16 cellular contexts compared by ENCODE assay signal in genomic region chr5:154461531-154461930, GRCh38. TPM values are rescaled to one million over a fixed set of nuclear protein-coding genes. Genes with fewer than 3 reads are reported as not detected.
DNase-seq lines count a peak whose midpoint lies in the region; ATAC-seq and TF ChIP-seq lines count a peak whose summit lies in the region.
"Had no signal": no experiment of that assay in that cellular context is flagged by ENCODE, and none has a peak within 500 bp of the region (broad histone marks: within the 10 kb centered on the region; RNA-seq: fewer than 3 reads in every experiment).

No MANE protein-coding gene starts in this region.

- in situ Hi-C loops in IMR-90 (cut with MboI; ENCODE audit: low sequenced_read_pairs) = loop anchor here (25.0 kb wide), 1 partner anchor 351 kb away; no protein-coding TSS in a partner anchor

- intact Hi-C loops in IMR-90 (cut with micrococcal nuclease) = loop anchor here (5.0 kb wide), 1 partner anchor 489 kb away; no protein-coding TSS in a partner anchor

- H2BK15ac ChIP-seq in IMR-90 (ENCODE audit: low read depth, low read length) = no peak overlapping the region

- no peak overlapping the region for H4K91ac ChIP-seq in IMR-90 (ENCODE audit: insufficient read depth, low read depth, low read length)

- peak; percentile 7 for TF ChIP-seq CTCF in AG09319 (IDR thresholded peaks at IDR 0.05; ENCODE audit: low read depth, low read length)
- TF ChIP-seq CTCF in IMR-90 (conservative IDR thresholded peaks at IDR 0.05; ENCODE audit: low read depth, low read length) = peak; percentile 35
- TF ChIP-seq CTCF in WTC11 (IDR thresholded peaks at IDR 0.05) = no peak

- H4K8ac ChIP-seq in IMR-90 (ENCODE audit: low read depth in 2 of 2, low read length in 2 of 2) = no peak overlapping the region

- peaks cover 7% of the 10 kb centered on the region for H3K4me1 Mint-ChIP-seq in WTC11
- no peaks in the 10 kb centered on the region for H3K4me1 Mint-ChIP-seq in activated CD4-positive, alpha-beta memory T cell treated with anti-CD3 and anti-CD28 coated beads, Interleukin-2, amount 10 ng/mL, durations not matched to agents 7 days and 5 days

- BruUV-seq in IMR-90 (replicated peaks; lab: Mats Ljungman, UMichigan) = no TSS peak

- no peak overlapping the region for H3K56ac ChIP-seq in IMR-90 (ENCODE audit: extremely low read depth, insufficient read depth, low read length)

- ATAC-seq in IMR-90 (ENCODE audit: low read depth) = peak; percentile 62
- ATAC-seq in WTC11 = peak; percentile 93
- ATAC-seq in GM21619 (IDR thresholded peaks at IDR 0.05; ENCODE audit: unreplicated experiment) = no peak
- no peak for ATAC-seq in GM18511 (IDR thresholded peaks at IDR 0.05; ENCODE audit: unreplicated experiment)
- ATAC-seq: right cardiac atrium had no signal

- no peaks in the 10 kb centered on the region for H3K27me3 ChIP-seq in IMR-90 (ENCODE audit: control insufficient read depth, insufficient read depth, low read length)

- H3K36me3 Mint-ChIP-seq in WTC11 = peaks cover 6% of the 10 kb centered on the region; the same call in 1 of the 2 replicates
- H3K36me3 Mint-ChIP-seq in activated CD4-positive, alpha-beta memory T cell treated with anti-CD3 and anti-CD28 coated beads, Interleukin-2, amount 10 ng/mL, durations not matched to agents 7 days and 5 days (ENCODE audit: low read depth) = peaks cover 27% of the 10 kb centered on the region

- no peak overlapping the region for H3K9ac ChIP-seq in IMR-90 (ENCODE audit: low read depth, low read length)

- no peak overlapping the region for H3K4ac ChIP-seq in IMR-90 (ENCODE audit: low read depth, low read length)

- no peak overlapping the region for H3K4me3 ChIP-seq in IMR-90 (ENCODE audit: insufficient read depth, low read depth, low read length)
- H3K4me3 ChIP-seq: thoracic aorta had no signal

- H3K18ac ChIP-seq in IMR-90 (ENCODE audit: low read depth, low read length) = no peak overlapping the region

- no peak overlapping the region for H3K4me2 ChIP-seq in IMR-90 (ENCODE audit: low read depth, low read length)

- peaks cover 7% of the 10 kb centered on the region for H3K27me3 Mint-ChIP-seq in WTC11 (ENCODE audit: low read depth)
- H3K27me3 Mint-ChIP-seq in activated CD4-positive, alpha-beta memory T cell treated with anti-CD3 and anti-CD28 coated beads, Interleukin-2, amount 10 ng/mL, durations not matched to agents 7 days and 5 days = no peaks in the 10 kb centered on the region

- no peak overlapping the region for H3K4me3 Mint-ChIP-seq in WTC11
- no peak overlapping the region for H3K4me3 Mint-ChIP-seq in activated CD4-positive, alpha-beta memory T cell treated with anti-CD3 and anti-CD28 coated beads, Interleukin-2, amount 10 ng/mL, durations not matched to agents 7 days and 5 days

- H2AK5ac ChIP-seq in IMR-90 (ENCODE audit: low read depth, low read length) = no peak overlapping the region

- H2BK20ac ChIP-seq in IMR-90 (ENCODE audit: low read depth, low read length) = no peak overlapping the region

- CTCF ChIA-PET in IMR-90 (lab: Yijun Ruan, JAX) (interaction anchor here (0.5 to 1.3 kb wide), 3 partner anchors 9 to 170 kb away, joined by 4 to 5 read pairs (median 4); no protein-coding TSS in a partner anchor), WTC11 (lab: Charles Lee) (interaction anchor here (0.6 to 4.3 kb wide), 17 partner anchors 9 to 486 kb away, joined by 3 to 41 read pairs (median 5); partner anchors contain the start of gene SAP30L)
- CTCF ChIA-PET in activated CD4-positive, alpha-beta memory T cell treated with anti-CD3 and anti-CD28 coated beads, Interleukin-2, amount 10 ng/mL, durations not matched to agents 7 days and 5 days (lab: Charles Lee) = interaction anchor here (0.7 to 2.4 kb wide), 5 partner anchors 9 to 486 kb away, joined by 3 to 6 read pairs (median 3); no protein-coding TSS in a partner anchor

- 0 out of 2 replicates have a peak overlapping the region, but pooled peaks have one; percentile 41 for H3K27ac Mint-ChIP-seq in WTC11
- H3K27ac Mint-ChIP-seq in activated CD4-positive, alpha-beta memory T cell treated with anti-CD3 and anti-CD28 coated beads, Interleukin-2, amount 10 ng/mL, durations not matched to agents 7 days and 5 days = no peak overlapping the region

- TF ChIP-seq RAD21 in IMR-90 (IDR thresholded peaks at IDR 0.05; ENCODE audit: low read length) = no peak; the same call in 1 of the 2 replicates

- no peak overlapping the region for H3K23ac ChIP-seq in IMR-90 (ENCODE audit: low read depth, low read length)

- peaks cover under 1% of the 10 kb centered on the region; the same call in 1 of the 2 replicates for H3K4me1 ChIP-seq in IMR-90 (ENCODE audit: control insufficient read depth, insufficient read depth, low read length)

- H2AFZ ChIP-seq in IMR-90 (replicated peaks; ENCODE audit: low read length, poor library complexity) = no peak overlapping the region

- no peaks in the 10 kb centered on the region for H3K79me1 ChIP-seq in IMR-90 (ENCODE audit: low read depth in 1 of 2, low read length in 2 of 2)

- POLR2A ChIA-PET in IMR-90 (lab: Charles Lee; ENCODE audit: unreplicated experiment) (no interaction called here), WTC11 (lab: Charles Lee) (interaction anchor here (1.2 kb wide), 1 partner anchor 59 kb away, joined by 3 read pairs; no protein-coding TSS in a partner anchor)
- POLR2A ChIA-PET in activated CD4-positive, alpha-beta memory T cell treated with anti-CD3 and anti-CD28 coated beads, Interleukin-2, amount 10 ng/mL, durations not matched to agents 7 days and 5 days (lab: Charles Lee) = no interaction called here

- 100% methylated on average over 1 of the region's 6 CpGs; no CpG with 5 or more reads in 1 of the 2 experiments for WGBS in IMR-90 (ENCODE audit: extremely low coverage in 2 of 2, insufficient read length in 1 of 2), 2 experiments

- H3K14ac ChIP-seq in IMR-90 (replicated peaks; ENCODE audit: low read depth, low read length) = no peak overlapping the region

- H3K27ac ChIP-seq in IMR-90 (ENCODE audit: insufficient read depth, low read length) = no peak overlapping the region
- H3K27ac ChIP-seq: thoracic aorta had no signal

- H2BK120ac ChIP-seq in IMR-90 (ENCODE audit: low read depth, low read length) = no peak overlapping the region

- DNase-seq in AG09319 (ENCODE audit: extremely low read depth, low read depth) (no peak), IMR-90 (peak; percentile 34), WTC11 (ENCODE audit: low spot score) (peak; percentile 49), iPS-NIHi7 (ENCODE audit: extremely low spot score) (peak; percentile 52), kidney glomerular epithelial cell (lab: John Stamatoyannopoulos, UW) (no peak)
- no peak for DNase-seq in activated CD4-positive, alpha-beta memory T cell treated with anti-CD3 and anti-CD28 coated beads, Interleukin-2, amount 10 ng/mL, durations not matched to agents 7 days and 5 days
- DNase-seq: activated CD4-positive, CD25-positive, alpha-beta regulatory T cell; activated effector memory CD4-positive, alpha-beta T cell treated with Interleukin-2 at 50 U/mL for 16 hours; cerebellar nuclear complex; NCI-H1694 treated with DMSO at 0.1 percent for 48 hours; right cardiac atrium had no signal

- no peaks in the 10 kb centered on the region for H3K9me3 ChIP-seq in IMR-90 (ENCODE audit: control insufficient read depth, insufficient read depth, low read length)
- H3K9me3 ChIP-seq: thoracic aorta had no signal

- dilution Hi-C loops in IMR-90 (cut with HindIII; ENCODE audit: low sequenced_read_pairs, unreplicated experiment) = no loop called here

- H4K5ac ChIP-seq in IMR-90 (ENCODE audit: low read depth, low read length) = no peak overlapping the region

- H4K20me1 ChIP-seq in IMR-90 (ENCODE audit: insufficient read depth, low read length) = no peaks in the 10 kb centered on the region

- no peak for TF ChIP-seq POLR2A in IMR-90 (IDR thresholded peaks at IDR 0.05; ENCODE audit: low read depth, low read length)

- H2AK9ac ChIP-seq in IMR-90 (replicated peaks; ENCODE audit: low read depth, low read length, poor library complexity) = no peak overlapping the region

- H3K36me3 ChIP-seq in IMR-90 (ENCODE audit: control insufficient read depth, insufficient read depth, low read length) = peaks cover 10% of the 10 kb centered on the region

- H3K9me3 Mint-ChIP-seq in WTC11 = no peaks in the 10 kb centered on the region
- H3K9me3 Mint-ChIP-seq in activated CD4-positive, alpha-beta memory T cell treated with anti-CD3 and anti-CD28 coated beads, Interleukin-2, amount 10 ng/mL, durations not matched to agents 7 days and 5 days = no peaks in the 10 kb centered on the region

- H3K9me1 ChIP-seq in IMR-90 (ENCODE audit: insufficient read depth, low read length) = no peaks in the 10 kb centered on the region

- no peak overlapping the region for H2BK5ac ChIP-seq in IMR-90 (ENCODE audit: low read depth, low read length, poor library complexity, severe bottlenecking)

TF ChIP-seq in IMR-90, 13 proteins besides CTCF, POLR2A, EP300 and RAD21 (continues in another document):
- TF ChIP-seq FOS (IDR thresholded peaks at IDR 0.05; ENCODE audit: low read depth, low read length) = no peak
- peak; percentile 37; the same call in 1 of the 2 replicates for TF ChIP-seq SMC3 (IDR thresholded peaks at IDR 0.05; ENCODE audit: low read depth, low read length)
- no peak for TF ChIP-seq MXI1 (IDR thresholded peaks at IDR 0.05; ENCODE audit: borderline replicate concordance, low read depth, low read length)
- TF ChIP-seq CHD1 (IDR thresholded peaks at IDR 0.05; ENCODE audit: low read depth, low read length) = no peak

RNA-seq across cellular contexts. Expression of gene SAP30L, which starts 15.7 kb away (rescaled TPM):
- total RNA-seq in IMR-90 (2012; rRNA removed) = 9.7 and 13.1 TPM in 2 replicates
- polyA plus RNA-seq in IMR-90 (2012; rRNA removed) = 17.6 and 21.3 TPM in 2 replicates
- polyA plus RNA-seq in IMR-90 (2012; cell fraction: cytosol; rRNA removed) = 10.6 and 11.4 TPM in 2 replicates
- polyA plus RNA-seq in IMR-90 (2012; cell fraction: nucleus; rRNA removed; ENCODE audit: low replicate concordance) = 9.1 and 28.3 TPM in 2 replicates
- 25.6 to 33.5 TPM (median 32.0 TPM) in 3 replicates for total RNA-seq in WTC11 (2021)
- total RNA-seq in activated CD4-positive, alpha-beta memory T cell treated with anti-CD3 and anti-CD28 coated beads, Interleukin-2, amount 10 ng/mL, durations not matched to agents 7 days and 5 days = 10 to 100 TPM; 42.6 to 46.6 TPM

RNA-seq across cellular contexts. Expression of gene HAND1, which starts 16.5 kb away (rescaled TPM):
- total RNA-seq in IMR-90 (2012; rRNA removed) (not detected in 2 replicates), WTC11 (2021) (not detected in 3 replicates)
- polyA plus RNA-seq in IMR-90 (2012; rRNA removed) = not detected in 2 replicates
- not detected in 2 replicates for polyA plus RNA-seq in IMR-90 (2012; cell fraction: cytosol; rRNA removed)
- polyA plus RNA-seq in IMR-90 (2012; cell fraction: nucleus; rRNA removed; ENCODE audit: low replicate concordance) = not detected in 2 replicates
- not detected for total RNA-seq in activated CD4-positive, alpha-beta memory T cell treated with anti-CD3 and anti-CD28 coated beads, Interleukin-2, amount 10 ng/mL, durations not matched to agents 7 days and 5 days
- total RNA-seq: mesenteric fat pad, RPMI7951, thoracic aorta had no signal

Comparison
In these comparisons a context has a peak if more than half of its experiments do, and no peak if none do; other contexts are left out.
1. DNase-seq: peak in IMR-90 (single experiment), WTC11 (single experiment) and iPS-NIHi7 (single experiment); none in AG09319 (single experiment), activated CD4-positive, alpha-beta memory T cell treated with anti-CD3 and anti-CD28 coated beads, Interleukin-2, amount 10 ng/mL, durations not matched to agents 7 days and 5 days (single experiment) and kidney glomerular epithelial cell (single experiment).
2. ATAC-seq: peak in IMR-90 (single experiment) and WTC11 (single experiment); none in GM21619 (single experiment) and GM18511 (single experiment).